In the genomic region with DNA sequence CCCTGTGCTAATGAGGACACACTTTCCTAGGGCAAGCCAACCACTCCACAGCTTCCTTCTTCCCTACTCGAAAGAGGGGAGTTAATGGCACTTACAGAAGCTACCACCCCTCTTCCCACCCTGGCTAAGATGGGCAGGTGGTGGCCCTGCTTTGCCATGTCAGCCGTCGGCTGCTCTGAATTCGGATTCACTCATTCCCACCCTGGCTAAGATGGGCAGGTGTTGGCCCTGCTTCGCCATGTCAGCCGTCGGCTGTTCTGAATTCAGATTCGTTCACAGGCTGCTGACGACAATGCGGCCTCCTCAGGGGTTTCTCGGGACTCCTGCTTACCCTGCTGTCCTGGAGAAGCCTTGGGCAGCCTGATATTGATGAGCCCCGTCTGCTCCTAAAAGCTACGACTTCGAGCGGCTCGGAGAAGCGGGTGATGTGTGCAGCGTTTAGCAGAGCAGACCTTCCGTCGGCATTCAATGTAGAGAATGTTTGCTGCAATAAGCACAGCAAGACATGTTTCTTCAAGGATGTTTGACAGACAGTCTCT, we compare ENCODE assay signal across 17 cellular contexts.
"Had no signal": no experiment of that assay in that cellular context is flagged by ENCODE, and none has a peak within 500 bp of the region (broad histone marks: within the 10 kb centered on the region; RNA-seq: fewer than 3 reads in every experiment).

No MANE protein-coding gene starts in this region.

- H3K4me3 ChIP-seq: breast epithelium, thyroid gland, vagina had no signal

- H3K27ac ChIP-seq: breast epithelium, epithelial cell of prostate, parathyroid adenoma, thyroid gland, vagina had no signal

- DNase-seq: activated CD4-positive, alpha-beta T cell treated with anti-CD3 and anti-CD28 coated beads, Interleukin-2, amount 50 U/mL, for 4 hours; activated naive CD4-positive, alpha-beta T cell treated with anti-CD3 and anti-CD28 coated beads for 36 hours; activated T-cell treated with anti-CD3 and anti-CD28 coated beads for 4 hours; foreskin fibroblast; hippocampal formation; SK-N-SH; stimulated activated CD4-positive, alpha-beta T cell treated with anti-CD3 and anti-CD28 coated beads, Interleukin-12 subunit alpha, Interleukin-12 subunit beta, amount 100 ng/mL, for 4 hours; stimulated activated CD4-positive, alpha-beta T cell treated with anti-CD3 and anti-CD28 coated beads, Interleukin-1b, Interleukin-23, amount 100 ng/mL, for 48 hours; stimulated activated CD8-positive, alpha-beta memory T cell treated with anti-CD3 and anti-CD28 coated beads, Interleukin-4, amount 100 ng/mL, for 48 hours; stimulated activated naive CD4-positive, alpha-beta T cell; thyroid gland had no signal

- H3K9me3 ChIP-seq: breast epithelium, SK-N-SH, thyroid gland, vagina had no signal

- H3K9me3 Mint-ChIP-seq: activated naive CD4-positive, alpha-beta T cell treated with anti-CD3 and anti-CD28 coated beads for 36 hours; activated T-helper 17 cell treated with anti-CD3 and anti-CD28 coated beads, Interleukin-2, amount 50 U/mL, for 72 hours; T-helper 2 cell treated with Interferon-gamma antibody and Interleukin-4, amounts not matched to agents 5 μg/mL and 100 μg/mL, for 36 hours had no signal

- H3K4me1 ChIP-seq: breast epithelium, parathyroid adenoma, thyroid gland, vagina had no signal

- H3K27ac Mint-ChIP-seq: activated naive CD4-positive, alpha-beta T cell treated with anti-CD3 and anti-CD28 coated beads for 36 hours; activated T-helper 17 cell treated with anti-CD3 and anti-CD28 coated beads, Interleukin-2, amount 50 U/mL, for 72 hours; T-helper 2 cell treated with Interferon-gamma antibody and Interleukin-4, amounts not matched to agents 5 μg/mL and 100 μg/mL, for 36 hours had no signal

- H3K4me1 Mint-ChIP-seq: activated T-helper 17 cell treated with anti-CD3 and anti-CD28 coated beads, Interleukin-2, amount 50 U/mL, for 72 hours had no signal

- ATAC-seq: activated T-helper 17 cell treated with anti-CD3 and anti-CD28 coated beads, Interleukin-2, amount 50 U/mL, for 72 hours had no signal

- H3K27me3 ChIP-seq: thyroid gland, vagina had no signal

- H3K36me3 ChIP-seq: breast epithelium, thyroid gland, vagina had no signal

- H3K4me3 Mint-ChIP-seq: activated naive CD4-positive, alpha-beta T cell treated with anti-CD3 and anti-CD28 coated beads for 36 hours; activated T-helper 17 cell treated with anti-CD3 and anti-CD28 coated beads, Interleukin-2, amount 50 U/mL, for 72 hours; T-helper 2 cell treated with Interferon-gamma antibody and Interleukin-4, amounts not matched to agents 5 μg/mL and 100 μg/mL, for 36 hours had no signal
